In genomic region chr3:156816091-156816793, GRCh38 we compare ENCODE assay signal across 8 cellular contexts. TPM values are rescaled to one million over a fixed set of nuclear protein-coding genes. Genes with fewer than 3 reads are reported as not detected.
DNase-seq lines count a peak whose midpoint lies in the region; ATAC-seq and TF ChIP-seq lines count a peak whose summit lies in the region.

No MANE protein-coding gene starts in this region.

- H3K27me3 ChIP-seq in BE2C (peaks cover 34% of the 10 kb centered on the region), mononuclear cell (ENCODE audit: insufficient read depth, low read length) (no peaks in the 10 kb centered on the region)
- no peaks in the 10 kb centered on the region for H3K27me3 ChIP-seq in effector memory CD4-positive, alpha-beta T cell (replicated peaks; ENCODE audit: control insufficient read depth, insufficient read depth, low read length, poor library complexity, severe bottlenecking)

- H3K9me3 Mint-ChIP-seq in activated CD4-positive, alpha-beta T cell treated with anti-CD3 and anti-CD28 coated beads, Interleukin-2, amount 10 ng/mL, durations not matched to agents 24 days and 14 days: no peaks in the 10 kb centered on the region

- intact Hi-C loops in activated CD4-positive, alpha-beta T cell treated with anti-CD3 and anti-CD28 coated beads, Interleukin-2, amount 10 ng/mL, durations not matched to agents 24 days and 14 days (cut with micrococcal nuclease): loop anchor here (2.0 to 10.0 kb wide), 6 partner anchors 29 to 961 kb away; partner anchors contain the start of genes SLC33A1 and SSR3

- H3K4me1 ChIP-seq in BE2C: no peaks in the 10 kb centered on the region
- peaks cover 16% of the 10 kb centered on the region for H3K4me1 ChIP-seq in effector memory CD4-positive, alpha-beta T cell (ENCODE audit: control insufficient read depth, insufficient read depth, low read length, poor library complexity, severe bottlenecking)
- H3K4me1 ChIP-seq in mononuclear cell (ENCODE audit: insufficient read depth, low read length): peaks cover 25% of the 10 kb centered on the region

- H3K27ac Mint-ChIP-seq in activated CD4-positive, alpha-beta T cell treated with anti-CD3 and anti-CD28 coated beads, Interleukin-2, amount 10 ng/mL, durations not matched to agents 24 days and 14 days: peak overlapping the region; percentile 98

- no peak for TF ChIP-seq CTCF in BE2C (IDR thresholded peaks at IDR 0.05; ENCODE audit: low read depth, low read length)

- no peaks in the 10 kb centered on the region for H3K27me3 Mint-ChIP-seq in activated CD4-positive, alpha-beta T cell treated with anti-CD3 and anti-CD28 coated beads, Interleukin-2, amount 10 ng/mL, durations not matched to agents 24 days and 14 days

- peaks cover 6% of the 10 kb centered on the region for H3K36me3 Mint-ChIP-seq in activated CD4-positive, alpha-beta T cell treated with anti-CD3 and anti-CD28 coated beads, Interleukin-2, amount 10 ng/mL, durations not matched to agents 24 days and 14 days (ENCODE audit: low read depth)

- peaks cover 54% of the 10 kb centered on the region for H3K4me1 Mint-ChIP-seq in activated CD4-positive, alpha-beta T cell treated with anti-CD3 and anti-CD28 coated beads, Interleukin-2, amount 10 ng/mL, durations not matched to agents 24 days and 14 days

- H3K27ac ChIP-seq in effector memory CD4-positive, alpha-beta T cell (ENCODE audit: insufficient read depth, low read length, poor library complexity, severe bottlenecking): peak overlapping the region; percentile 68
- peak overlapping the region; percentile 64 for H3K27ac ChIP-seq in substantia nigra (ENCODE audit: low read depth, low read length, poor library complexity, severe bottlenecking)

- ATAC-seq in GM19372 (IDR thresholded peaks at IDR 0.05; ENCODE audit: low read depth, unreplicated experiment) (peak; percentile 31), HG03439 (IDR thresholded peaks at IDR 0.05; ENCODE audit: unreplicated experiment) (peak; percentile 30)

- H3K4me3 ChIP-seq in BE2C (ENCODE audit: low read depth, low read length) (peak overlapping the region; percentile 70), mononuclear cell (ENCODE audit: low read length) (peak overlapping the region; percentile 49)
- peak overlapping the region; percentile 59 for H3K4me3 ChIP-seq in effector memory CD4-positive, alpha-beta T cell (ENCODE audit: insufficient read depth, low read depth, low read length, poor library complexity, severe bottlenecking)

- peak overlapping the region; percentile 92 for H3K4me3 Mint-ChIP-seq in activated CD4-positive, alpha-beta T cell treated with anti-CD3 and anti-CD28 coated beads, Interleukin-2, amount 10 ng/mL, durations not matched to agents 24 days and 14 days

- peak; percentile 8 for DNase-seq in BE2C
- peak; percentile 86 for DNase-seq in activated CD4-positive, alpha-beta T cell treated with anti-CD3 and anti-CD28 coated beads, Interleukin-2, amount 10 ng/mL, durations not matched to agents 24 days and 14 days
- peak in 2 of 3 donors; percentile 4 to 7 for DNase-seq in effector memory CD4-positive, alpha-beta T cell
- peak in 20 of 49 donors; percentile 8 to 65 (median 37) for DNase-seq in substantia nigra (lab: John Stamatoyannopoulos, UW)
- no peak for DNase-seq in NCI-H446 treated with DMSO at 0.1 percent for 48 hours (lab: John Stamatoyannopoulos, UW)

- H3K36me3 ChIP-seq in BE2C: no peaks in the 10 kb centered on the region
- H3K36me3 ChIP-seq in effector memory CD4-positive, alpha-beta T cell (ENCODE audit: control insufficient read depth, insufficient read depth, low read length): no peaks in the 10 kb centered on the region

- H3K9me3 ChIP-seq in BE2C (0 out of 2 replicates have a peak, but pooled peaks cover 5% of the 10 kb centered on the region), mononuclear cell (ENCODE audit: low read depth, low read length) (no peaks in the 10 kb centered on the region)
- H3K9me3 ChIP-seq in effector memory CD4-positive, alpha-beta T cell (ENCODE audit: control insufficient read depth, low read length): no peaks in the 10 kb centered on the region

RNA-seq across cellular contexts. Expression of gene LEKR1, which starts 9.9 kb away (rescaled TPM):
- 0.29 TPM for polyA plus RNA-seq in BE2C (2012; ENCODE audit: insufficient read depth, insufficient read length, low read depth)
- total RNA-seq in activated CD4-positive, alpha-beta T cell treated with anti-CD3 and anti-CD28 coated beads, Interleukin-2, amount 10 ng/mL, durations not matched to agents 24 days and 14 days: 0.14 and 0.24 TPM in 2 replicates
- 9.4 TPM for total RNA-seq in mononuclear cell
